14 cellular contexts compared by ENCODE assay signal in genomic region chr7:1150400-1151002, GRCh38. TPM values are rescaled to one million over a fixed set of nuclear protein-coding genes. Genes with fewer than 3 reads are reported as not detected.
DNase-seq lines count a peak whose midpoint lies in the region; ATAC-seq and TF ChIP-seq lines count a peak whose summit lies in the region.
"Had no signal": no experiment of that assay in that cellular context is flagged by ENCODE, and none has a peak within 500 bp of the region (broad histone marks: within the 10 kb centered on the region; RNA-seq: fewer than 3 reads in every experiment).

No MANE protein-coding gene starts in this region.

- no peaks in the 10 kb centered on the region for H3K9me3 Mint-ChIP-seq in activated CD8-positive, alpha-beta T cell treated with anti-CD3 and anti-CD28 coated beads, Interleukin-2, amount 10 ng/mL, durations not matched to agents 7 days and 5 days (ENCODE audit: insufficient read depth)
- no peaks in the 10 kb centered on the region for H3K9me3 Mint-ChIP-seq in activated CD8-positive, alpha-beta T cell treated with anti-CD3 and anti-CD28 coated beads for 36 hours
- H3K9me3 Mint-ChIP-seq in activated B cell treated with CpG ODN at 0.5 μM for 24 hours = no peaks in the 10 kb centered on the region
- H3K9me3 Mint-ChIP-seq in activated T-helper 2 cell treated with anti-CD3 and anti-CD28 coated beads, Interferon-gamma antibody, Interleukin-2, Interleukin-4, amounts not matched to agents 10 μg/mL and 5 μg/mL and 100 μg/mL, durations not matched to agents 14 hours and 24 hours and 36 hours = no peaks in the 10 kb centered on the region
- H3K9me3 Mint-ChIP-seq: CD4-positive, alpha-beta T cell had no signal

- no peak overlapping the region for H3K4me3 Mint-ChIP-seq in activated CD8-positive, alpha-beta T cell treated with anti-CD3 and anti-CD28 coated beads, Interleukin-2, amount 10 ng/mL, durations not matched to agents 7 days and 5 days
- no peak overlapping the region for H3K4me3 Mint-ChIP-seq in activated CD8-positive, alpha-beta T cell treated with anti-CD3 and anti-CD28 coated beads for 36 hours
- H3K4me3 Mint-ChIP-seq in activated B cell treated with CpG ODN at 0.5 μM for 24 hours = no peak overlapping the region
- no peak overlapping the region for H3K4me3 Mint-ChIP-seq in activated T-helper 2 cell treated with anti-CD3 and anti-CD28 coated beads, Interferon-gamma antibody, Interleukin-2, Interleukin-4, amounts not matched to agents 10 μg/mL and 5 μg/mL and 100 μg/mL, durations not matched to agents 14 hours and 24 hours and 36 hours (ENCODE audit: low read depth)
- H3K4me3 Mint-ChIP-seq: CD4-positive, alpha-beta T cell had no signal

- POLR2A ChIA-PET in activated CD8-positive, alpha-beta T cell treated with anti-CD3 and anti-CD28 coated beads, Interleukin-2, amount 10 ng/mL, durations not matched to agents 7 days and 5 days (lab: Charles Lee) = interaction anchor here (0.6 to 1.9 kb wide), 2 partner anchors 10 to 15 kb away, joined by 3 to 8 read pairs; partner anchors contain the start of gene ZFAND2A
- POLR2A ChIA-PET in activated CD8-positive, alpha-beta T cell treated with anti-CD3 and anti-CD28 coated beads for 36 hours (lab: Charles Lee) = interaction anchor here (1.3 kb wide), 1 partner anchor 12 kb away, joined by 4 read pairs; a partner anchor contains a TSS
- POLR2A ChIA-PET in HEK293 (lab: Yijun Ruan, JAX) (no interaction called here), activated B cell treated with CpG ODN at 0.5 μM for 24 hours (lab: Charles Lee) (interaction anchor here (1.2 to 2.1 kb wide), 2 partner anchors 9 to 13 kb away, joined by 6 to 12 read pairs; a partner anchor contains a TSS)

- no peak for DNase-seq in activated CD8-positive, alpha-beta T cell treated with anti-CD3 and anti-CD28 coated beads, Interleukin-2, amount 10 ng/mL, durations not matched to agents 7 days and 5 days
- no peak for DNase-seq in activated CD8-positive, alpha-beta T cell treated with anti-CD3 and anti-CD28 coated beads for 36 hours
- DNase-seq in activated B cell treated with CpG ODN at 0.5 μM for 24 hours = no peak
- peak; percentile 13 for DNase-seq in posterior vena cava (ENCODE audit: low spot score)
- no peak for DNase-seq in activated naive CD4-positive, alpha-beta T cell treated with Interleukin-2 at 50 U/mL for 16 hours
- no peak for DNase-seq in activated T-helper 2 cell treated with anti-CD3 and anti-CD28 coated beads, Interferon-gamma antibody, Interleukin-2, Interleukin-4, amounts not matched to agents 10 μg/mL and 5 μg/mL and 100 μg/mL, durations not matched to agents 14 hours and 24 hours and 36 hours (ENCODE audit: low spot score)
- DNase-seq: 8988T; C1 segment of cervical spinal cord; Calu3; CD4-positive, alpha-beta T cell; DMS 273 treated with DMSO at 0.1 percent for 48 hours; HCEC 1CT had no signal

- H3K4me3 ChIP-seq in HEK293 (ENCODE audit: low read depth, low read length) = no peak overlapping the region

- CTCF ChIA-PET in activated CD8-positive, alpha-beta T cell treated with anti-CD3 and anti-CD28 coated beads, Interleukin-2, amount 10 ng/mL, durations not matched to agents 7 days and 5 days (lab: Charles Lee) = interaction anchor here (0.7 kb wide), 1 partner anchor 345 kb away, joined by 3 read pairs; no protein-coding TSS in a partner anchor
- CTCF ChIA-PET in activated CD8-positive, alpha-beta T cell treated with anti-CD3 and anti-CD28 coated beads for 36 hours (lab: Charles Lee) = interaction anchor here (2.1 kb wide), 1 partner anchor 157 kb away, joined by 7 read pairs; no protein-coding TSS in a partner anchor
- CTCF ChIA-PET in HEK293 (lab: Yijun Ruan, JAX) (interaction anchor here (0.6 to 2.8 kb wide), 3 partner anchors 8 to 157 kb away, joined by 3 to 9 read pairs (median 7); a partner anchor contains a TSS), activated B cell treated with CpG ODN at 0.5 μM for 24 hours (lab: Charles Lee) (interaction anchor here (1.2 to 1.7 kb wide), 2 partner anchors 26 to 157 kb away, joined by 3 to 6 read pairs; no protein-coding TSS in a partner anchor)

- H3K36me3 Mint-ChIP-seq in activated CD8-positive, alpha-beta T cell treated with anti-CD3 and anti-CD28 coated beads, Interleukin-2, amount 10 ng/mL, durations not matched to agents 7 days and 5 days (ENCODE audit: low read depth) = peaks cover 39% of the 10 kb centered on the region
- peaks cover 27% of the 10 kb centered on the region for H3K36me3 Mint-ChIP-seq in activated CD8-positive, alpha-beta T cell treated with anti-CD3 and anti-CD28 coated beads for 36 hours (ENCODE audit: low read depth)
- peaks cover 50% of the 10 kb centered on the region for H3K36me3 Mint-ChIP-seq in activated B cell treated with CpG ODN at 0.5 μM for 24 hours (ENCODE audit: low read depth)
- peaks cover 50% of the 10 kb centered on the region for H3K36me3 Mint-ChIP-seq in activated T-helper 2 cell treated with anti-CD3 and anti-CD28 coated beads, Interferon-gamma antibody, Interleukin-2, Interleukin-4, amounts not matched to agents 10 μg/mL and 5 μg/mL and 100 μg/mL, durations not matched to agents 14 hours and 24 hours and 36 hours (ENCODE audit: low read depth)

- no peaks in the 10 kb centered on the region for H3K4me1 Mint-ChIP-seq in activated CD8-positive, alpha-beta T cell treated with anti-CD3 and anti-CD28 coated beads, Interleukin-2, amount 10 ng/mL, durations not matched to agents 7 days and 5 days (ENCODE audit: low read depth)
- H3K4me1 Mint-ChIP-seq in activated CD8-positive, alpha-beta T cell treated with anti-CD3 and anti-CD28 coated beads for 36 hours (ENCODE audit: low read depth) = no peaks in the 10 kb centered on the region
- peaks cover 15% of the 10 kb centered on the region for H3K4me1 Mint-ChIP-seq in activated B cell treated with CpG ODN at 0.5 μM for 24 hours
- H3K4me1 Mint-ChIP-seq in activated T-helper 2 cell treated with anti-CD3 and anti-CD28 coated beads, Interferon-gamma antibody, Interleukin-2, Interleukin-4, amounts not matched to agents 10 μg/mL and 5 μg/mL and 100 μg/mL, durations not matched to agents 14 hours and 24 hours and 36 hours (ENCODE audit: low read depth) = no peaks in the 10 kb centered on the region

- no peaks in the 10 kb centered on the region for H3K9me3 ChIP-seq in HEK293 (ENCODE audit: control insufficient read depth, insufficient read depth, low read depth, low read length)

- H3K36me3 ChIP-seq in HEK293 (ENCODE audit: control insufficient read depth in 2 of 2, insufficient read depth in 1 of 2, low read length in 2 of 2) = peaks cover 12 to 54% of the 10 kb centered on the region in 2 experiments; a peak in 2 of 3 replicates

- H3K27ac ChIP-seq in HEK293 (ENCODE audit: extremely low read depth, low read depth, low read length) = no peak overlapping the region
- H3K27ac ChIP-seq: HL-60 had no signal

- H3K27me3 Mint-ChIP-seq in activated CD8-positive, alpha-beta T cell treated with anti-CD3 and anti-CD28 coated beads, Interleukin-2, amount 10 ng/mL, durations not matched to agents 7 days and 5 days (ENCODE audit: low read depth) = no peaks in the 10 kb centered on the region
- no peaks in the 10 kb centered on the region for H3K27me3 Mint-ChIP-seq in activated CD8-positive, alpha-beta T cell treated with anti-CD3 and anti-CD28 coated beads for 36 hours
- H3K27me3 Mint-ChIP-seq in activated B cell treated with CpG ODN at 0.5 μM for 24 hours = no peaks in the 10 kb centered on the region
- H3K27me3 Mint-ChIP-seq in activated T-helper 2 cell treated with anti-CD3 and anti-CD28 coated beads, Interferon-gamma antibody, Interleukin-2, Interleukin-4, amounts not matched to agents 10 μg/mL and 5 μg/mL and 100 μg/mL, durations not matched to agents 14 hours and 24 hours and 36 hours (ENCODE audit: low read depth) = no peaks in the 10 kb centered on the region
- H3K27me3 Mint-ChIP-seq: CD4-positive, alpha-beta T cell had no signal

- no peak for TF ChIP-seq CTCF in activated CD8-positive, alpha-beta T cell treated with anti-CD3 and anti-CD28 coated beads for 36 hours (IDR thresholded peaks at IDR 0.05)
- TF ChIP-seq CTCF in HEK293 (tag by site-specific recombination; IDR thresholded peaks at IDR 0.05) (no peak), activated B cell treated with CpG ODN at 0.5 μM for 24 hours (IDR thresholded peaks at IDR 0.05) (no peak)

- peak overlapping the region; percentile 30 for H3K27ac Mint-ChIP-seq in activated CD8-positive, alpha-beta T cell treated with anti-CD3 and anti-CD28 coated beads, Interleukin-2, amount 10 ng/mL, durations not matched to agents 7 days and 5 days
- no peak overlapping the region for H3K27ac Mint-ChIP-seq in activated CD8-positive, alpha-beta T cell treated with anti-CD3 and anti-CD28 coated beads for 36 hours
- H3K27ac Mint-ChIP-seq in activated B cell treated with CpG ODN at 0.5 μM for 24 hours = peak overlapping the region; percentile 46
- H3K27ac Mint-ChIP-seq in activated T-helper 2 cell treated with anti-CD3 and anti-CD28 coated beads, Interferon-gamma antibody, Interleukin-2, Interleukin-4, amounts not matched to agents 10 μg/mL and 5 μg/mL and 100 μg/mL, durations not matched to agents 14 hours and 24 hours and 36 hours = no peak overlapping the region
- H3K27ac Mint-ChIP-seq: CD4-positive, alpha-beta T cell had no signal

- H3K4me1 ChIP-seq in HEK293 (ENCODE audit: control insufficient read depth, insufficient read depth, low read length) = no peaks in the 10 kb centered on the region

- ATAC-seq in activated CD8-positive, alpha-beta T cell treated with anti-CD3 and anti-CD28 coated beads, Interleukin-2, amount 10 ng/mL, durations not matched to agents 7 days and 5 days = no peak
- ATAC-seq in activated CD8-positive, alpha-beta T cell treated with anti-CD3 and anti-CD28 coated beads for 36 hours = no peak
- ATAC-seq in activated B cell treated with CpG ODN at 0.5 μM for 24 hours (ENCODE audit: low read depth) = no peak

- intact Hi-C loops in activated CD8-positive, alpha-beta T cell treated with anti-CD3 and anti-CD28 coated beads for 36 hours (cut with micrococcal nuclease) = no loop called here
- intact Hi-C loops in activated B cell treated with CpG ODN at 0.5 μM for 24 hours (cut with micrococcal nuclease) (no loop called here), posterior vena cava (cut with DNase I) (no loop called here)
- intact Hi-C loops in activated T-helper 2 cell treated with anti-CD3 and anti-CD28 coated beads, Interferon-gamma antibody, Interleukin-2, Interleukin-4, amounts not matched to agents 10 μg/mL and 5 μg/mL and 100 μg/mL, durations not matched to agents 14 hours and 24 hours and 36 hours (cut with micrococcal nuclease) = no loop called here

TF ChIP-seq in HEK293, 187 proteins besides CTCF, POLR2A, EP300 and RAD21 (continues in another document):
- TF ChIP-seq SCRT2 (tag by site-specific recombination; IDR thresholded peaks at IDR 0.05) = peak; percentile 80

RNA-seq across cellular contexts. Expression of gene ZFAND2A, which starts 9.5 kb away (rescaled TPM):
- total RNA-seq in activated CD8-positive, alpha-beta T cell treated with anti-CD3 and anti-CD28 coated beads, Interleukin-2, amount 10 ng/mL, durations not matched to agents 7 days and 5 days = 10 to 100 TPM; 25.6 to 26.0 TPM
- 10 to 100 TPM; 22.1 to 23.5 TPM for total RNA-seq in activated CD8-positive, alpha-beta T cell treated with anti-CD3 and anti-CD28 coated beads for 36 hours
- total RNA-seq in activated B cell treated with CpG ODN at 0.5 μM for 24 hours = 20.4 and 21.6 TPM in 2 replicates
- total RNA-seq in posterior vena cava = 10 to 100 TPM; 22.6 to 30.9 TPM
- 20.5 and 21.9 TPM in 2 replicates for total RNA-seq in activated T-helper 2 cell treated with anti-CD3 and anti-CD28 coated beads, Interferon-gamma antibody, Interleukin-2, Interleukin-4, amounts not matched to agents 10 μg/mL and 5 μg/mL and 100 μg/mL, durations not matched to agents 14 hours and 24 hours and 36 hours

Comparison
In these comparisons a context has a peak if more than half of its experiments do, and no peak if none do; other contexts are left out.
1. H3K27ac Mint-ChIP-seq: peak in activated CD8-positive, alpha-beta T cell treated with anti-CD3 and anti-CD28 coated beads, Interleukin-2, amount 10 ng/mL, durations not matched to agents 7 days and 5 days (single experiment) and activated B cell treated with CpG ODN at 0.5 μM for 24 hours (single experiment); none in activated CD8-positive, alpha-beta T cell treated with anti-CD3 and anti-CD28 coated beads for 36 hours (single experiment) and activated T-helper 2 cell treated with anti-CD3 and anti-CD28 coated beads, Interferon-gamma antibody, Interleukin-2, Interleukin-4, amounts not matched to agents 10 μg/mL and 5 μg/mL and 100 μg/mL, durations not matched to agents 14 hours and 24 hours and 36 hours (single experiment).